In the genomic region with DNA sequence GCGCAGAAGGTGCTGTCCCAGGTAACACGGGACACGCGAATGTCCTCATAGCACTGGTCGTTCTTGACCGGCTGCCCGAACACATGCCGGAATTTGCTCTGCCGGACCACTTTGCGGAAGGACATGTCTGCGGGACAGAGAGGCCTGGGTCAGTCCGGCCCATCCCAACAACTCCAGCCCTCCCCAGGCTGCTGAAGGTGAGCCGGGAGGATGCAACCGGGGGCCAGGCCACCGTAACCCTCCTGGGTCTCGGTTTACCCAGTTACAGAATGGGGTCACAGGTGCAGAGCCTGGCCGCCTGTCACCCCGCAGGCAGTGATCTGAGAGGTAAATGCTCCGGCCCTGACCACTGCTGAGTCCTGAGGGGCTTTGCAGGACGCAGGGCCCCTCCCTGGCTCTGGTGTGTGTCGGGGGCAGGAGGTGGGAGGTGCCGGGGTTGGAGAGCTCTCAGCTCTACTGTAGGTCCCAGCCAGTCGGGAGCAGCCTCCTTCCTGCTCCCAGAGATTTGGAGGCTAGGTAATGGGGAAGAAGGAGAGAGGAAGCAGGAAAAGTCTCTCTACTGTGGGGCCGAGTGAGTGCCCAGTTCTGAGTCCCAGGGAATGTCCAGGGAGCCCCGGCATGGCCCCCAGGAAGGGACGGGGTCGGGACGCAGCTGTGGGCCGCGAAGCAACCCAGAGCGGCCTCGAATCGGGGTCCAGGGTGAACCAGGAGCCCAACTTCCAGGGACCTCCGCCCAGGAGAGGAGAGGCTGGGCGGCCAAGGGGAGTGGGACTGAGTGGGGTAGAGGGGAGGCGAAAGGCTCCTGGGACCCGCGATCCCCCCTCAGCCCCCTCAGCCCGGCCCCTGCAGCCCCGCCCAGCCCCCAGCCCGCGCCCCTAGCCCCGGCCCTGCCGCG, we compare ENCODE assay signal across 9 cellular contexts. TPM values are rescaled to one million over a fixed set of nuclear protein-coding genes. Genes with fewer than 3 reads are reported as not detected.
DNase-seq lines count a peak whose midpoint lies in the region; ATAC-seq, FAIRE-seq and TF ChIP-seq lines count a peak whose summit lies in the region.
"Had no signal": no experiment of that assay in that cellular context is flagged by ENCODE, and none has a peak within 500 bp of the region (broad histone marks: within the 10 kb centered on the region; RNA-seq: fewer than 3 reads in every experiment).

No MANE protein-coding gene starts in this region.

- no peak for FAIRE-seq in GM12892 (lab: Jason Lieb, UNC)

- H3K9ac ChIP-seq in SK-N-SH, result peak overlapping the region; percentile 80

- TF ChIP-seq EP300 in SK-N-SH (IDR thresholded peaks at IDR 0.05; ENCODE audit: borderline replicate concordance in 1 of 2, low read depth in 1 of 2, low read length in 1 of 2) (no peak), sigmoid colon (IDR thresholded peaks at IDR 0.05) (no peak)

- 18% methylated on average over 17 of the region's 45 CpGs for WGBS in SK-N-SH (ENCODE audit: low lambda C conversion rate)
- WGBS in sigmoid colon, 2 donors, result 27 to 45% methylated on average over 45 of the region's 45 CpGs

- peak overlapping the region; percentile 95 for H3K4me2 ChIP-seq in SK-N-SH

- TF ChIP-seq RAD21 in SK-N-SH (IDR thresholded peaks at IDR 0.05; ENCODE audit: low read length), result no peak

- intact Hi-C loops in sigmoid colon (cut with DNase I), result loop anchor here (1.0 kb wide), 2 partner anchors 14 to 22 kb away; a partner anchor contains a TSS

- no peaks in the 10 kb centered on the region for H3K9me3 ChIP-seq in SK-N-SH
- H3K9me3 ChIP-seq in sigmoid colon, result no peaks in the 10 kb centered on the region

- peaks cover 0 to 25% of the 10 kb centered on the region in 2 experiments for H3K36me3 ChIP-seq in SK-N-SH (replicated peaks in 1 of 2; ENCODE audit: control insufficient read depth in 1 of 2, insufficient read depth in 2 of 2, low read length in 1 of 2)
- H3K36me3 ChIP-seq in sigmoid colon, result peaks cover 0 to 42% (median 16%) of the 10 kb centered on the region in 4 donors

- H3K4me1 ChIP-seq in SK-N-SH (ENCODE audit: control insufficient read depth in 1 of 2, insufficient read depth in 2 of 2, low read depth in 1 of 2, low read length in 1 of 2) (peaks cover 4 to 11% of the 10 kb centered on the region in 2 experiments; a peak in 3 of 4 replicates), sigmoid colon (peaks cover 0 to 31% (median 21%) of the 10 kb centered on the region in 4 donors)

- H2AFZ ChIP-seq in SK-N-SH (ENCODE audit: low read depth), result no peak overlapping the region

- POLR2A ChIA-PET in SK-N-SH (lab: Yijun Ruan, JAX), result no interaction called here

- H3K27ac ChIP-seq in SK-N-SH (ENCODE audit: low read depth in 2 of 2, low read length in 1 of 2) (peak overlapping the region; percentile 44 to 51), sigmoid colon (peak overlapping the region; percentile 95 to 98 (median 96))

- H3K79me2 ChIP-seq in SK-N-SH (ENCODE audit: insufficient read depth), result peaks cover 12% of the 10 kb centered on the region; the same call in 1 of the 2 replicates

- ATAC-seq in HG02852 (IDR thresholded peaks at IDR 0.05; ENCODE audit: unreplicated experiment), result no peak
- ATAC-seq in HG02798 (IDR thresholded peaks at IDR 0.05; ENCODE audit: poor library complexity, unreplicated experiment), result no peak
- no peak for ATAC-seq in HG02938 (IDR thresholded peaks at IDR 0.05; ENCODE audit: unreplicated experiment)

- H3K4me3 ChIP-seq in SK-N-SH (ENCODE audit: low read depth in 2 of 2, low read length in 1 of 2) (peak overlapping the region; percentile 80 to 83), fibroblast of villous mesenchyme (ENCODE audit: low read depth, low read length) (peak overlapping the region; percentile 80), sigmoid colon (peak overlapping the region; percentile 80 to 95 (median 86))

- no peak for TF ChIP-seq CTCF in SK-N-SH (IDR thresholded peaks at IDR 0.05)
- TF ChIP-seq CTCF in fibroblast of villous mesenchyme (IDR thresholded peaks at IDR 0.05; ENCODE audit: insufficient read depth, low read depth, low read length), result no peak
- TF ChIP-seq CTCF in sigmoid colon (IDR thresholded peaks at IDR 0.05), result no peak

- no peaks in the 10 kb centered on the region for H3F3A ChIP-seq in SK-N-SH (replicated peaks; ENCODE audit: insufficient read depth)

- no peaks in the 10 kb centered on the region for H4K20me1 ChIP-seq in SK-N-SH (ENCODE audit: insufficient read depth)

- no peaks in the 10 kb centered on the region for H3K27me3 ChIP-seq in SK-N-SH (ENCODE audit: insufficient read depth)
- no peaks in the 10 kb centered on the region for H3K27me3 ChIP-seq in sigmoid colon

- H3K9me2 ChIP-seq in SK-N-SH, result no peaks in the 10 kb centered on the region

- TF ChIP-seq POLR2A in GM12892 (IDR thresholded peaks at IDR 0.05; ENCODE audit: low read depth, low read length) (peak; percentile 23; the same call in 1 of the 2 replicates), sigmoid colon (IDR thresholded peaks at IDR 0.05) (no peak)

- DNase-seq in GM12892 (ENCODE audit: insufficient read length) (no peak), SK-N-SH (no peak), fibroblast of villous mesenchyme (ENCODE audit: low read depth) (peak; percentile 5), sigmoid colon (no peak), DMS153 (lab: John Stamatoyannopoulos, UW) (no peak)

- CTCF ChIA-PET in SK-N-SH (lab: Yijun Ruan, JAX), result no interaction called here

TF ChIP-seq in SK-N-SH, 30 proteins besides CTCF, POLR2A, EP300 and RAD21 (continues in another document):
- TF ChIP-seq YY1 (IDR thresholded peaks at IDR 0.05; ENCODE audit: low read depth), result no peak
- TF ChIP-seq RXRA (IDR thresholded peaks at IDR 0.05; ENCODE audit: borderline replicate concordance, low read depth), result no peak
- TF ChIP-seq RCOR1 (IDR thresholded peaks at IDR 0.05; ENCODE audit: low read length), result no peak
- TF ChIP-seq, protein P1, sequence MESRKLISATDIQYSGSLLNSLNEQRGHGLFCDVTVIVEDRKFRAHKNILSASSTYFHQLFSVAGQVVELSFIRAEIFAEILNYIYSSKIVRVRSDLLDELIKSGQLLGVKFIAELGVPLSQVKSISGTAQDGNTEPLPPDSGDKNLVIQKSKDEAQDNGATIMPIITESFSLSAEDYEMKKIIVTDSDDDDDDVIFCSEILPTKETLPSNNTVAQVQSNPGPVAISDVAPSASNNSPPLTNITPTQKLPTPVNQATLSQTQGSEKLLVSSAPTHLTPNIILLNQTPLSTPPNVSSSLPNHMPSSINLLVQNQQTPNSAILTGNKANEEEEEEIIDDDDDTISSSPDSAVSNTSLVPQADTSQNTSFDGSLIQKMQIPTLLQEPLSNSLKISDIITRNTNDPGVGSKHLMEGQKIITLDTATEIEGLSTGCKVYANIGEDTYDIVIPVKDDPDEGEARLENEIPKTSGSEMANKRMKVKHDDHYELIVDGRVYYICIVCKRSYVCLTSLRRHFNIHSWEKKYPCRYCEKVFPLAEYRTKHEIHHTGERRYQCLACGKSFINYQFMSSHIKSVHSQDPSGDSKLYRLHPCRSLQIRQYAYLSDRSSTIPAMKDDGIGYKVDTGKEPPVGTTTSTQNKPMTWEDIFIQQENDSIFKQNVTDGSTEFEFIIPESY (IDR thresholded peaks at IDR 0.05; ENCODE audit: borderline replicate concordance, low read depth), result no peak
- TF ChIP-seq RFX5 (IDR thresholded peaks at IDR 0.05; ENCODE audit: low read length), result no peak
- no peak for TF ChIP-seq FOXM1 (IDR thresholded peaks at IDR 0.05; ENCODE audit: low read depth)
- no peak for TF ChIP-seq SIN3A (IDR thresholded peaks at IDR 0.05; ENCODE audit: borderline replicate concordance, low read depth, low read length)
- TF ChIP-seq, protein P2, sequence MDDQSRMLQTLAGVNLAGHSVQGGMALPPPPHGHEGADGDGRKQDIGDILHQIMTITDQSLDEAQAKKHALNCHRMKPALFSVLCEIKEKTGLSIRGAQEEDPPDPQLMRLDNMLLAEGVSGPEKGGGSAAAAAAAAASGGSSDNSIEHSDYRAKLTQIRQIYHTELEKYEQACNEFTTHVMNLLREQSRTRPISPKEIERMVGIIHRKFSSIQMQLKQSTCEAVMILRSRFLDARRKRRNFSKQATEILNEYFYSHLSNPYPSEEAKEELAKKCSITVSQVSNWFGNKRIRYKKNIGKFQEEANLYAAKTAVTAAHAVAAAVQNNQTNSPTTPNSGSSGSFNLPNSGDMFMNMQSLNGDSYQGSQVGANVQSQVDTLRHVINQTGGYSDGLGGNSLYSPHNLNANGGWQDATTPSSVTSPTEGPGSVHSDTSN (IDR thresholded peaks at IDR 0.05), result no peak
- TF ChIP-seq TAF1 (IDR thresholded peaks at IDR 0.05; ENCODE audit: borderline replicate concordance, low read depth, low read length), result no peak

RNA-seq across cellular contexts. Expression of a gene that starts 0.5 kb away (rescaled TPM):
- 18.3 TPM for polyA plus RNA-seq in GM12892 (2012; ENCODE audit: missing spikeins)
- polyA plus RNA-seq in SK-N-SH (2012; rRNA removed), result 195 and 220 TPM in 2 replicates
- 55.4 and 101 TPM in 2 replicates for polyA plus RNA-seq in SK-N-SH (2012; cell fraction: cytosol; rRNA removed)
- 184 and 233 TPM in 2 replicates for polyA plus RNA-seq in SK-N-SH (2012; cell fraction: nucleus; rRNA removed)
- 85.5 and 102 TPM in 2 replicates for total RNA-seq in fibroblast of villous mesenchyme
- total RNA-seq in sigmoid colon, result 10 to 100 TPM; 42.9 to 52.9 (median 46.1) TPM
- polyA plus RNA-seq in sigmoid colon, result 100 to 1,000 TPM; 150 to 190 (median 166) TPM

RNA-seq across cellular contexts. Expression of a gene that starts 5.3 kb away (rescaled TPM):
- polyA plus RNA-seq in GM12892 (2012; ENCODE audit: missing spikeins), result 24.9 TPM
- 1.3 and 1.4 TPM in 2 replicates for polyA plus RNA-seq in SK-N-SH (2012; rRNA removed)
- 0.22 and 0.50 TPM in 2 replicates for polyA plus RNA-seq in SK-N-SH (2012; cell fraction: cytosol; rRNA removed)
- 8.9 and 16.4 TPM in 2 replicates for polyA plus RNA-seq in SK-N-SH (2012; cell fraction: nucleus; rRNA removed)
- 0.32 TPM in 1 of 2 replicates, not detected in the other for total RNA-seq in fibroblast of villous mesenchyme
- 1 to 10 TPM in 3 of 4 donors, under 1 TPM in 1; 0.71 to 3.7 (median 2.1) TPM for total RNA-seq in sigmoid colon
- 100 to 1,000 TPM in 1 of 3 donors, 1 to 10 TPM in 2; 2.4 to 129 (median 2.8) TPM for polyA plus RNA-seq in sigmoid colon

RNA-seq across cellular contexts. Expression of a gene that starts 9.8 kb away (rescaled TPM):
- 0.19 TPM for polyA plus RNA-seq in GM12892 (2012; ENCODE audit: missing spikeins)
- polyA plus RNA-seq in SK-N-SH (2012; rRNA removed), result not detected in 2 replicates
- polyA plus RNA-seq in SK-N-SH (2012; cell fraction: cytosol; rRNA removed), result not detected in 2 replicates
- not detected in 2 replicates for polyA plus RNA-seq in SK-N-SH (2012; cell fraction: nucleus; rRNA removed)
- total RNA-seq in fibroblast of villous mesenchyme, result not detected in 2 replicates
- total RNA-seq in sigmoid colon, result not detected
- polyA plus RNA-seq in sigmoid colon, result not detected
- total RNA-seq: SK-MEL-5 had no signal

RNA-seq across cellular contexts. Expression of a gene that starts 12.4 kb away (rescaled TPM):
- 0.59 TPM for polyA plus RNA-seq in GM12892 (2012; ENCODE audit: missing spikeins)
- not detected in 2 replicates for polyA plus RNA-seq in SK-N-SH (2012; rRNA removed)
- not detected in 2 replicates for polyA plus RNA-seq in SK-N-SH (2012; cell fraction: cytosol; rRNA removed)
- polyA plus RNA-seq in SK-N-SH (2012; cell fraction: nucleus; rRNA removed), result not detected in 2 replicates
- total RNA-seq in fibroblast of villous mesenchyme, result not detected in 2 replicates
- 1 to 10 TPM in 1 of 4 donors, under 1 TPM in 3; 0.41 to 1.5 (median 0.63) TPM for total RNA-seq in sigmoid colon
- under 1 TPM in 2 of 3 donors, not detected in 1; 0.60 to 0.61 TPM for polyA plus RNA-seq in sigmoid colon

RNA-seq across cellular contexts. Expression of a gene that starts 14.5 kb away (rescaled TPM):
- 37.8 TPM for polyA plus RNA-seq in GM12892 (2012; ENCODE audit: missing spikeins)
- polyA plus RNA-seq in SK-N-SH (2012; rRNA removed), result 52.0 and 53.2 TPM in 2 replicates
- polyA plus RNA-seq in SK-N-SH (2012; cell fraction: cytosol; rRNA removed), result 26.2 and 38.7 TPM in 2 replicates
- polyA plus RNA-seq in SK-N-SH (2012; cell fraction: nucleus; rRNA removed), result 115 and 134 TPM in 2 replicates
- total RNA-seq in fibroblast of villous mesenchyme, result 42.3 and 47.0 TPM in 2 replicates
- total RNA-seq in sigmoid colon, result 10 to 100 TPM; 27.1 to 70.2 (median 35.2) TPM
- 10 to 100 TPM; 55.9 to 67.9 (median 62.0) TPM for polyA plus RNA-seq in sigmoid colon
